ENCODE assay signal across 1 cellular context in the genomic region with DNA sequence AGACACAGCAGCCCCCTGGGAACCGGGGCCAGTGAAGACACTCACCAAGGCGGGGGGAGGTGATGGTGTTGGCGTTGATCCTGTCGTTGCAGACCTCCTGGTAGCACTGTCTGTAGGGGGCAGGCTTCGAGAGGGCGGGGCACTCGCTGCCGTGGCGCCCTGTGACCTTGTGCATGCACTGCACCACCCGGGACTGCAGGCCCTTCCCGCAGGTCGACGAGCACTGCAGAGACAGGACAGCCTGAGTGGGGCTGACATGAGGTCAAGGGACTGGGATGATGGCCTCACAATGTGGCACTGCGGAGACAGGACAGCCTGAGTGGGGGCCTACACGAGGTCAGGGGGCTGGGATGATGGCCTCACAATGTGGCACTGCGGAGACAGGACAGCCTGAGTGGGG.
TF ChIP-seq lines count a peak whose summit lies in the region.

No MANE protein-coding gene starts in this region.

TF ChIP-seq in H1, 55 proteins besides CTCF, POLR2A, EP300 and RAD21:
- TF ChIP-seq RFX5 (IDR thresholded peaks at IDR 0.05; ENCODE audit: borderline replicate concordance, low read depth, low read length) (no peak), CHD1 (IDR thresholded peaks at IDR 0.05; ENCODE audit: low read depth, low read length) (no peak), MAFK (IDR thresholded peaks at IDR 0.05; ENCODE audit: low read depth, low read length) (no peak), RXRA (IDR thresholded peaks at IDR 0.05; ENCODE audit: insufficient read depth, low read depth, low read length) (no peak), SIN3A (conservative IDR thresholded peaks at IDR 0.05 in 1 of 2, IDR thresholded peaks at IDR 0.05 in 1 of 2; ENCODE audit: low read depth in 1 of 2, low read length in 2 of 2) (no peak), RBBP5 (IDR thresholded peaks at IDR 0.05; ENCODE audit: borderline replicate concordance, low read depth, low read length) (no peak)
